1 cellular context compared by ENCODE assay signal in genomic region chr7:10934292-10934691, GRCh38.
TF ChIP-seq lines count a peak whose summit lies in the region.

No MANE protein-coding gene starts in this region.

TF ChIP-seq in GM23338, 12 proteins besides CTCF, POLR2A, EP300 and RAD21 (continued from another document):
- TF ChIP-seq ZNF462 (CRISPR knock-in tag; IDR thresholded peaks at IDR 0.05) (no peak), STAT1 (IDR thresholded peaks at IDR 0.05; ENCODE audit: unreplicated experiment) (no peak), ETS1 (IDR thresholded peaks at IDR 0.05) (no peak)
TF ChIP-seq in GM23338: peak in this region for 0.
